8 cellular contexts compared by ENCODE assay signal in the genomic region with DNA sequence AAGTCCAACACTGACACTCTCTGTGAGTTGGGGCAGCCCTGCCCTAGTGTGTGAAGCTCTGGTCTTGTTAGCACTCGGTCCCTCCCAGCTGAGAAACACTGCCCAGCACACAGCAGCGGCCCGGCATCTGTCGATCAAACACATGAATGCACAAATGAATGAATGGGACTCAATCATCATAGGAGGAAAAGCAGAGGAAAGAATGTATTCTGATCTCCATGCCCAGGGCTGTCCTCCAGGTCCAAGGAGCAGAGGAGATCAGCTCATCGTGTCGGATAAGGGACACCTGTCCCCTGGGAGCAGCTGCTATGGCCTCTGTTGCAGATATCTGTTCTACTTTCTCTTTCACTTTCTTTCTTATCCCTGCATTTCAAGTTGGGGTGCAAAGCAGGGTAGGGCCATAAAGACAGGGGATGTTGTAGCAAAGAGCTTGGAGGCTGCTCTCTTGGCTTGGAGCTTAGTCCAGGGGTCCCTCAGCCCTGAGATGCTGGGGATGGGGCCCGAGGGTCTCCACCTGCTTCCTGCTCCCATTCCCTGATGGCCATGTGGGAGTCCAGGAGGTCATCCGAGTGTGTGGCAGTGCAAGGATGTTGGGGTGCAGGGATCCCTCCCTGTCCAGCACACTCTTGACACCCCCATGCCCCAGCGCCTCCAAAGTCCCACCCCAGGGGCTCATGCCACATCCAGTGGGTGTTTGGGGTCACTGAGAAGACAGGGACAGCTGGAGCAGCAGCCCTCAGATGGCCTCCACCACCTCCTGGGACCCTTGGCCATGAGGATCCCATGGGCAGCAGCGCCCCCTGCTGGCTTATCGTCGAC.
DNase-seq lines count a peak whose midpoint lies in the region; ATAC-seq, FAIRE-seq and TF ChIP-seq lines count a peak whose summit lies in the region.

No MANE protein-coding gene starts in this region.

- no peak for ATAC-seq in activated CD8-positive, alpha-beta T cell treated with anti-CD3 and anti-CD28 coated beads for 36 hours
- ATAC-seq in HG03439 (IDR thresholded peaks at IDR 0.05; ENCODE audit: unreplicated experiment) = no peak

- CTCF ChIA-PET in activated CD8-positive, alpha-beta T cell treated with anti-CD3 and anti-CD28 coated beads for 36 hours (lab: Charles Lee) = interaction anchor here (0.7 to 14.7 kb wide), 31 partner anchors 10 to 173 kb away, joined by 3 to 257 read pairs (median 4); partner anchors contain the start of gene IRF8

- TF ChIP-seq CTCF in AG10803 (conservative IDR thresholded peaks at IDR 0.05; ENCODE audit: low read length) = peak; percentile 33
- peak; percentile 77 for TF ChIP-seq CTCF in activated CD8-positive, alpha-beta T cell treated with anti-CD3 and anti-CD28 coated beads for 36 hours (IDR thresholded peaks at IDR 0.05)

- peaks cover 1% of the 10 kb centered on the region for H3K27me3 Mint-ChIP-seq in activated CD8-positive, alpha-beta T cell treated with anti-CD3 and anti-CD28 coated beads for 36 hours

- H3K4me3 ChIP-seq in AG10803 (ENCODE audit: low read length) = peak overlapping the region; percentile 43

- H3K4me1 Mint-ChIP-seq in activated CD8-positive, alpha-beta T cell treated with anti-CD3 and anti-CD28 coated beads for 36 hours (ENCODE audit: low read depth) = peaks cover 78% of the 10 kb centered on the region

- POLR2A ChIA-PET in activated CD8-positive, alpha-beta T cell treated with anti-CD3 and anti-CD28 coated beads for 36 hours (lab: Charles Lee) = interaction anchor here (0.8 to 2.1 kb wide), 12 partner anchors 9 to 166 kb away, joined by 3 to 5 read pairs (median 4); partner anchors contain the start of gene IRF8

- peaks cover 4% of the 10 kb centered on the region for H3K9me3 Mint-ChIP-seq in activated CD8-positive, alpha-beta T cell treated with anti-CD3 and anti-CD28 coated beads for 36 hours

- DNase-seq in AG10803 (ENCODE audit: low read depth) = no peak
- peak; percentile 83 for DNase-seq in HTR-8/SVneo (ENCODE audit: insufficient read length, low spot score)
- peak; percentile 64 for DNase-seq in activated CD8-positive, alpha-beta T cell treated with anti-CD3 and anti-CD28 coated beads for 36 hours
- peak; percentile 88 for DNase-seq in germinal center (ENCODE audit: low spot score)
- DNase-seq in stimulated activated CD4-positive, alpha-beta T cell treated with anti-CD3 and anti-CD28 coated beads, Interleukin-1b, Interleukin-23, amount 100 ng/mL, for 4 hours (ENCODE audit: low read depth in 2 of 2) = peak; percentile 49 to 62
- DNase-seq in middle frontal gyrus (ENCODE audit: extremely low spot score, low spot score) = no peak
- no peak for DNase-seq in NCI-H1092 (lab: John Stamatoyannopoulos, UW)

- intact Hi-C loops in activated CD8-positive, alpha-beta T cell treated with anti-CD3 and anti-CD28 coated beads for 36 hours (cut with micrococcal nuclease) = loop anchor here (5.0 kb wide), 2 partner anchors 50 to 85 kb away; no protein-coding TSS in a partner anchor

- FAIRE-seq in HTR-8/SVneo (lab: Jason Lieb, UNC) = peak; percentile 69

- peak overlapping the region; percentile 62 for H3K27ac Mint-ChIP-seq in activated CD8-positive, alpha-beta T cell treated with anti-CD3 and anti-CD28 coated beads for 36 hours

- no peak overlapping the region for H3K4me3 Mint-ChIP-seq in activated CD8-positive, alpha-beta T cell treated with anti-CD3 and anti-CD28 coated beads for 36 hours

- peaks cover 5% of the 10 kb centered on the region for H3K36me3 Mint-ChIP-seq in activated CD8-positive, alpha-beta T cell treated with anti-CD3 and anti-CD28 coated beads for 36 hours (ENCODE audit: low read depth)

Comparison
In these comparisons a context has a peak if more than half of its experiments do, and no peak if none do; other contexts are left out.
1. DNase-seq: peak in HTR-8/SVneo (single experiment), activated CD8-positive, alpha-beta T cell treated with anti-CD3 and anti-CD28 coated beads for 36 hours (single experiment), germinal center (single experiment) and stimulated activated CD4-positive, alpha-beta T cell treated with anti-CD3 and anti-CD28 coated beads, Interleukin-1b, Interleukin-23, amount 100 ng/mL, for 4 hours (2 of 2); none in AG10803 (single experiment), middle frontal gyrus (single experiment) and NCI-H1092 (single experiment).